In the genomic region with DNA sequence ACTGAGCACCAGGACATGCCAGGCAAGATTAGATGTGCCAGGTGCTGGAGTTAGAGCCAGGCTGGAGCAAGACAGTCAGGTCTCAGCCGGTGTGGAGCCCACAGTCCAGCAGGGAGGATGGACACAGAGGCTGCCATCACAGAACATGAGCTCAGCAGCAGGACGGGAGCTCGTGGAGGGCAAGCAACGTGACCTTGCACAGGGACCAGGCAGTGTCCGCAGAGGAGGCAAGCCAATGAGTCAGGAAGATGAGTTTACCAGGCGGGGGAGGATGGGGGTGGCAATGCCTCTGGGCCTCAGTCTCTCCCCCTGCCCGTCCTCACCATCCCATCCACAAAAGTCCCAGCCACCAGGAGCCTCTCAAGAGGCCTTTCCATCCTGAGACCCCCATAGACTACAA, we compare ENCODE assay signal across 18 cellular contexts. TPM values are rescaled to one million over a fixed set of nuclear protein-coding genes. Genes with fewer than 3 reads are reported as not detected.
DNase-seq lines count a peak whose midpoint lies in the region; ATAC-seq, FAIRE-seq and TF ChIP-seq lines count a peak whose summit lies in the region.
"Had no signal": no experiment of that assay in that cellular context is flagged by ENCODE, and none has a peak within 500 bp of the region (broad histone marks: within the 10 kb centered on the region; RNA-seq: fewer than 3 reads in every experiment).

No MANE protein-coding gene starts in this region.

- H2BK5ac ChIP-seq in H1 (ENCODE audit: low read depth, low read length) (peak overlapping the region; percentile 77; the same call in 1 of the 2 replicates), neuronal stem cell (ENCODE audit: low read length) (no peak overlapping the region)

- H3K4me1 Mint-ChIP-seq in activated naive CD4-positive, alpha-beta T cell treated with anti-CD3 and anti-CD28 coated beads, Interleukin-2, amount 10 ng/mL, durations not matched to agents 7 days and 5 days = peaks cover 17% of the 10 kb centered on the region
- H3K4me1 Mint-ChIP-seq in stimulated activated memory B cell treated with anti-CD40 and anti-IgM and Interleukin-4, amounts not matched to agents 10 μg/mL and 1 μg/mL and 100 μg/mL, for 72 hours = peaks cover 19% of the 10 kb centered on the region

- H3K4me2 ChIP-seq in H1 (ENCODE audit: insufficient read depth in 1 of 2, low read depth in 2 of 2, low read length in 2 of 2) (no peak overlapping the region), neuronal stem cell (ENCODE audit: insufficient read depth, low read length, poor library complexity, severe bottlenecking) (no peak overlapping the region)

- H3K4me1 ChIP-seq in H1 (replicated peaks in 1 of 4; ENCODE audit: control insufficient read depth in 3 of 4, insufficient read depth in 4 of 4, low read length in 3 of 4) = peaks cover 0 to 16% (median 8%) of the 10 kb centered on the region in 4 experiments; a peak in 6 of 7 replicates
- H3K4me1 ChIP-seq in neuronal stem cell (ENCODE audit: control insufficient read depth in 2 of 2, insufficient read depth in 1 of 2, low read depth in 1 of 2, low read length in 2 of 2) = peaks cover 6 to 8% of the 10 kb centered on the region in 2 donors

- H3K27me3 Mint-ChIP-seq in activated naive CD4-positive, alpha-beta T cell treated with anti-CD3 and anti-CD28 coated beads, Interleukin-2, amount 10 ng/mL, durations not matched to agents 7 days and 5 days = peaks cover 5% of the 10 kb centered on the region
- peaks cover 3% of the 10 kb centered on the region for H3K27me3 Mint-ChIP-seq in stimulated activated memory B cell treated with anti-CD40 and anti-IgM and Interleukin-4, amounts not matched to agents 10 μg/mL and 1 μg/mL and 100 μg/mL, for 72 hours
- H3K27me3 Mint-ChIP-seq: CD4-positive, CD25-positive, alpha-beta regulatory T cell had no signal

- H2AK5ac ChIP-seq in H1 (ENCODE audit: low read depth, low read length) = peak overlapping the region; percentile 69; the same call in 1 of the 2 replicates
- H2AK5ac ChIP-seq in neuronal stem cell (ENCODE audit: low read depth, low read length) = peak overlapping the region; percentile 60

- peak overlapping the region; percentile 12 for H3K4ac ChIP-seq in H1 (replicated peaks; ENCODE audit: insufficient read length, low read depth, low read length)
- H3K4ac ChIP-seq in neuronal stem cell (ENCODE audit: low read length) = no peak overlapping the region

- ATAC-seq in stimulated activated memory B cell treated with anti-CD40 and anti-IgM and Interleukin-4, amounts not matched to agents 10 μg/mL and 1 μg/mL and 100 μg/mL, for 72 hours = no peak

- H4K20me1 ChIP-seq in H1 (replicated peaks in 1 of 2; ENCODE audit: control insufficient read depth in 1 of 2, insufficient read depth in 2 of 2, low read length in 2 of 2) = no peaks in the 10 kb centered on the region

- no peaks in the 10 kb centered on the region for H3K36me3 ChIP-seq in H1 (ENCODE audit: control insufficient read depth in 2 of 4, insufficient read depth in 4 of 4, low read length in 3 of 4)
- no peaks in the 10 kb centered on the region for H3K36me3 ChIP-seq in neuronal stem cell (replicated peaks in 1 of 2; ENCODE audit: control insufficient read depth in 2 of 2, insufficient read depth in 2 of 2, low read length in 2 of 2)
- H3K36me3 ChIP-seq: HAP-1, SJSA1 had no signal

- peak overlapping the region; percentile 55 for H3K27ac Mint-ChIP-seq in activated naive CD4-positive, alpha-beta T cell treated with anti-CD3 and anti-CD28 coated beads, Interleukin-2, amount 10 ng/mL, durations not matched to agents 7 days and 5 days
- no peak overlapping the region for H3K27ac Mint-ChIP-seq in stimulated activated memory B cell treated with anti-CD40 and anti-IgM and Interleukin-4, amounts not matched to agents 10 μg/mL and 1 μg/mL and 100 μg/mL, for 72 hours
- H3K27ac Mint-ChIP-seq: B cell had no signal

- H2AFZ ChIP-seq in H1 (ENCODE audit: low read length) = no peak overlapping the region
- no peak overlapping the region for H2AFZ ChIP-seq in neuronal stem cell (ENCODE audit: low read length)

- H3K18ac ChIP-seq in H1 (ENCODE audit: extremely low read depth, low read length) (no peak overlapping the region), neuronal stem cell (ENCODE audit: low read length) (peak overlapping the region; percentile 45)

- POLR2A ChIA-PET in H1 (lab: Charles Lee; ENCODE audit: partially characterized antibody) = interaction anchor here (1.0 to 4.2 kb wide), 3 partner anchors 21 to 61 kb away, joined by 3 to 21 read pairs (median 15); partner anchors contain the start of gene ZC3H12A

- H2BK20ac ChIP-seq in H1 (ENCODE audit: low read length) = peak overlapping the region; percentile 86; the same call in 1 of the 2 replicates

- H2BK120ac ChIP-seq in H1 (replicated peaks; ENCODE audit: low read depth, low read length) = peak overlapping the region; percentile 52
- H2BK120ac ChIP-seq in neuronal stem cell (ENCODE audit: low read depth, low read length) = no peak overlapping the region

- H4K8ac ChIP-seq in H1 (ENCODE audit: extremely low read depth, insufficient read depth, low read length) (peak overlapping the region; percentile 36; the same call in 1 of the 2 replicates), neuronal stem cell (ENCODE audit: low read depth, low read length) (no peak overlapping the region)

- H3K23ac ChIP-seq in H1 (ENCODE audit: insufficient read length) (no peak overlapping the region), neuronal stem cell (ENCODE audit: low read depth, low read length, poor library complexity) (no peak overlapping the region)

- no peaks in the 10 kb centered on the region for H3K9me3 Mint-ChIP-seq in activated naive CD4-positive, alpha-beta T cell treated with anti-CD3 and anti-CD28 coated beads, Interleukin-2, amount 10 ng/mL, durations not matched to agents 7 days and 5 days
- no peaks in the 10 kb centered on the region for H3K9me3 Mint-ChIP-seq in stimulated activated memory B cell treated with anti-CD40 and anti-IgM and Interleukin-4, amounts not matched to agents 10 μg/mL and 1 μg/mL and 100 μg/mL, for 72 hours
- H3K9me3 Mint-ChIP-seq: CD4-positive, CD25-positive, alpha-beta regulatory T cell had no signal

- H3K23me2 ChIP-seq in H1 (ENCODE audit: low read depth, low read length) = no peaks in the 10 kb centered on the region

- peak overlapping the region; percentile 98; the same call in 1 of the 2 replicates for H2BK15ac ChIP-seq in H1 (ENCODE audit: low read length)
- peak overlapping the region; percentile 93 for H2BK15ac ChIP-seq in neuronal stem cell (ENCODE audit: low read length)

- intact Hi-C loops in dorsolateral prefrontal cortex (cut with DNase I) = loop anchor here (2.0 to 5.0 kb wide), 3 partner anchors 33 to 229 kb away; no protein-coding TSS in a partner anchor

- H3K9ac ChIP-seq in H1 (replicated peaks in 1 of 4; ENCODE audit: extremely low read depth in 1 of 4, low read depth in 3 of 4, low read length in 3 of 4) (no peak overlapping the region; a peak in 2 of 7 replicates), neuronal stem cell (ENCODE audit: low read depth, low read length, poor library complexity) (peak overlapping the region; percentile 57)

- TF ChIP-seq CTCF in H1 (IDR thresholded peaks at IDR 0.05; ENCODE audit: control extremely low read depth in 1 of 3, insufficient read depth in 1 of 3, low read depth in 1 of 3, low read length in 3 of 3) = no peak
- no peak for TF ChIP-seq CTCF in dorsolateral prefrontal cortex (IDR thresholded peaks at IDR 0.05 in 54 of 56, conservative IDR thresholded peaks at IDR 0.05 in 2 of 56; ENCODE audit: low read depth in 1 of 56, partially characterized antibody in 56 of 56)

- H3K27ac ChIP-seq in H1 (ENCODE audit: low read depth, low read length) (no peak overlapping the region), neuronal stem cell (replicated peaks; ENCODE audit: low read length) (no peak overlapping the region), dorsolateral prefrontal cortex (no peak overlapping the region)
- H3K27ac ChIP-seq: 22Rv1, SJSA1 had no signal

- H3K36me3 Mint-ChIP-seq in activated naive CD4-positive, alpha-beta T cell treated with anti-CD3 and anti-CD28 coated beads, Interleukin-2, amount 10 ng/mL, durations not matched to agents 7 days and 5 days = peaks cover 3% of the 10 kb centered on the region
- H3K36me3 Mint-ChIP-seq in stimulated activated memory B cell treated with anti-CD40 and anti-IgM and Interleukin-4, amounts not matched to agents 10 μg/mL and 1 μg/mL and 100 μg/mL, for 72 hours = no peaks in the 10 kb centered on the region

- H3K4me3 ChIP-seq in H1 (ENCODE audit: extremely low read depth in 1 of 4, insufficient read depth in 2 of 4, low read depth in 3 of 4, low read length in 4 of 4) (no peak overlapping the region), neuronal stem cell (ENCODE audit: low read length in 2 of 2) (no peak overlapping the region), dorsolateral prefrontal cortex (no peak overlapping the region)
- H3K4me3 ChIP-seq: HAP-1, SJSA1 had no signal

- DNase-seq in activated naive CD4-positive, alpha-beta T cell treated with anti-CD3 and anti-CD28 coated beads, Interleukin-2, amount 10 ng/mL, durations not matched to agents 7 days and 5 days = no peak
- no peak for DNase-seq in activated naive CD4-positive, alpha-beta T cell treated with Interleukin-2 at 50 U/mL for 16 hours
- peak; percentile 48 for DNase-seq in RPMI7951 (ENCODE audit: low read depth)
- DNase-seq in H1 (ENCODE audit: low read depth in 1 of 2, low spot score in 2 of 2) = no peak
- DNase-seq in neuronal stem cell (ENCODE audit: low spot score) = no peak
- DNase-seq in central memory CD4-positive, alpha-beta T cell = no peak
- DNase-seq in dorsolateral prefrontal cortex = no peak
- DNase-seq: CD4-positive, CD25-positive, alpha-beta regulatory T cell; COR-L47; DMS 273 treated with DMSO at 0.1 percent for 48 hours; GF-D8; NCI-H1105; NCI-H748 treated with DMSO at 0.1 percent for 48 hours had no signal

- H3K79me2 ChIP-seq in H1 (ENCODE audit: control insufficient read depth in 1 of 2, insufficient read depth in 2 of 2, low read length in 2 of 2) = no peaks in the 10 kb centered on the region

- FAIRE-seq in H1 (lab: Jason Lieb, UNC) = no peak

- no peak for TF ChIP-seq POLR2A in H1 (IDR thresholded peaks at IDR 0.05; ENCODE audit: control extremely low read depth in 1 of 2, low read depth in 2 of 2, low read length in 2 of 2)

- TF ChIP-seq RAD21 in H1 (IDR thresholded peaks at IDR 0.05 in 1 of 2, conservative IDR thresholded peaks at IDR 0.05 in 1 of 2; ENCODE audit: low read depth in 2 of 2, low read length in 2 of 2) = no peak

- no peak for TF ChIP-seq EP300 in H1 (IDR thresholded peaks at IDR 0.05; ENCODE audit: borderline replicate concordance in 1 of 2, low read depth in 2 of 2, low read length in 2 of 2)

- peak overlapping the region; percentile 52 for H4K91ac ChIP-seq in H1 (replicated peaks; ENCODE audit: insufficient read length, low read length)
- H4K91ac ChIP-seq in neuronal stem cell (ENCODE audit: low read depth, low read length, poor library complexity) = no peak overlapping the region

- H2BK12ac ChIP-seq in H1 (ENCODE audit: low read depth, low read length) (peak overlapping the region; percentile 97; the same call in 1 of the 2 replicates), neuronal stem cell (ENCODE audit: low read length) (peak overlapping the region; percentile 50)

- 90% methylated on average over 7 of the region's 7 CpGs; no CpG with 5 or more reads in 1 of the 2 experiments for WGBS in H1 (ENCODE audit: extremely low coverage in 1 of 2, insufficient coverage in 1 of 2, insufficient read length in 1 of 2, insufficient replicate concordance in 2 of 2, low coverage in 1 of 2, low lambda C conversion rate in 2 of 2, missing lambda C conversion rate in 1 of 2), 2 experiments
- no CpG with 5 or more reads among the region's 7 CpGs for WGBS in neuronal stem cell (ENCODE audit: extremely low coverage in 2 of 2, insufficient read length in 2 of 2, insufficient replicate concordance in 1 of 2), 2 donors

- H3K27me3 ChIP-seq in H1 (replicated peaks in 1 of 4; ENCODE audit: control insufficient read depth in 3 of 4, extremely low read depth in 1 of 4, insufficient read depth in 3 of 4, low read length in 3 of 4) (no peaks in the 10 kb centered on the region; a peak in 1 of 7 replicates), neuronal stem cell (ENCODE audit: control insufficient read depth in 3 of 3, insufficient read depth in 3 of 3, low read depth in 1 of 3, low read length in 3 of 3) (peaks cover 0 to 17% (median 0%) of the 10 kb centered on the region in 3 experiments), dorsolateral prefrontal cortex (peaks cover 0 to 3% (median 0%) of the 10 kb centered on the region in 45 donors)
- H3K27me3 ChIP-seq: SJSA1 had no signal

- CTCF ChIA-PET in activated naive CD4-positive, alpha-beta T cell treated with anti-CD3 and anti-CD28 coated beads, Interleukin-2, amount 10 ng/mL, durations not matched to agents 7 days and 5 days (lab: Charles Lee) = interaction anchor here (1.8 to 15.6 kb wide), 4 partner anchors 12 to 229 kb away, joined by 7 to 261 read pairs (median 42); partner anchors contain the start of gene ZC3H12A
- CTCF ChIA-PET in H1 (lab: Charles Lee; ENCODE audit: partially characterized antibody) = interaction anchor here (0.7 to 15.0 kb wide), 11 partner anchors 16 to 419 kb away, joined by 3 to 382 read pairs (median 6); partner anchors contain the start of genes MEAF6 and ZC3H12A

- H3K4me3 Mint-ChIP-seq in activated naive CD4-positive, alpha-beta T cell treated with anti-CD3 and anti-CD28 coated beads, Interleukin-2, amount 10 ng/mL, durations not matched to agents 7 days and 5 days = no peak overlapping the region
- no peak overlapping the region for H3K4me3 Mint-ChIP-seq in stimulated activated memory B cell treated with anti-CD40 and anti-IgM and Interleukin-4, amounts not matched to agents 10 μg/mL and 1 μg/mL and 100 μg/mL, for 72 hours
- H3K4me3 Mint-ChIP-seq: B cell; CD4-positive, CD25-positive, alpha-beta regulatory T cell had no signal

- no peak overlapping the region for H4K5ac ChIP-seq in H1 (ENCODE audit: insufficient read length, low read depth, low read length)

- H3K79me1 ChIP-seq in H1 (ENCODE audit: low read depth, low read length) (no peaks in the 10 kb centered on the region), neuronal stem cell (ENCODE audit: low read depth, low read length) (no peaks in the 10 kb centered on the region)

- H3K14ac ChIP-seq in H1 (ENCODE audit: insufficient read length) (no peak overlapping the region), neuronal stem cell (ENCODE audit: low read length) (peak overlapping the region; percentile 86)

- H3K9me3 ChIP-seq in H1 (ENCODE audit: insufficient read depth in 2 of 2, low read depth in 1 of 2, low read length in 1 of 2) (no peaks in the 10 kb centered on the region), neuronal stem cell (replicated peaks in 1 of 2; ENCODE audit: control insufficient read depth in 2 of 2, insufficient read depth in 1 of 2, low read depth in 1 of 2, low read length in 2 of 2) (no peaks in the 10 kb centered on the region)
- H3K9me3 ChIP-seq: HAP-1, SJSA1 had no signal

- H3K56ac ChIP-seq in H1 (replicated peaks; ENCODE audit: insufficient read length, low read depth, low read length) = no peak overlapping the region

RNA-seq across cellular contexts. Expression of gene ZC3H12A, which starts 20.7 kb away (rescaled TPM):
- total RNA-seq in RPMI7951 (2014; rRNA removed; shearing (Covaris generic)) = 4.6 and 7.3 TPM in 2 replicates
- 7.4 TPM in 2 replicates for total RNA-seq in H1 (2021; fragmentation: NEBNext Ultra II Directional; extraction: Animal tissue kit (Norgen Biotek cat#: 25700))
- 10.0 and 13.7 TPM in 2 replicates for polyA plus RNA-seq in H1 (2011; rRNA removed)
- 8.1 TPM for polyA plus RNA-seq in H1 (2011; cell fraction: cytosol; rRNA removed)
- 20.1 TPM for polyA plus RNA-seq in H1 (2011; cell fraction: nucleus; rRNA removed)
- polyA plus RNA-seq in H1 (2012, experiment 1 of 2) = 5.6 to 7.4 TPM (median 6.7 TPM) in 4 replicates
- 6.9 TPM for polyA plus RNA-seq in H1 (2012, experiment 2 of 2)
- 4.6 TPM for polyA plus RNA-seq in H1 (2013, experiment 1 of 2)
- polyA plus RNA-seq in H1 (2013, experiment 2 of 2) = 4.4 TPM
- 4.1 and 7.6 TPM in 2 replicates for polyA minus RNA-seq in H1 (2011; rRNA and poly(A)+ RNA removed)
- polyA minus RNA-seq in H1 (2011; cell fraction: cytosol; rRNA and poly(A)+ RNA removed) = 3.1 TPM
- 5.9 TPM for polyA minus RNA-seq in H1 (2011; cell fraction: nucleus; rRNA and poly(A)+ RNA removed)
- 2.5 TPM for polyA plus RNA-seq in neuronal stem cell (2013, experiment 1 of 2)
- polyA plus RNA-seq in neuronal stem cell (2013, experiment 2 of 2) = 2.1 TPM
- total RNA-seq in dorsolateral prefrontal cortex = 1 to 10 TPM in 96 of 120 experiments, under 1 TPM in 24; 0.46 to 7.2 (median 1.7) TPM
